ENCODE assay signal across 8 cellular contexts in genomic region chr14:55089547-55090153, GRCh38. TPM values are rescaled to one million over a fixed set of nuclear protein-coding genes. Genes with fewer than 3 reads are reported as not detected.
DNase-seq lines count a peak whose midpoint lies in the region; ATAC-seq, FAIRE-seq and TF ChIP-seq lines count a peak whose summit lies in the region.
"Not testable (repeated sequence)": the region's sequence is repeated elsewhere in the genome, so short reads cannot be mapped to it uniquely, and the experiment has no call there.

No MANE protein-coding gene starts in this region.

- peak; percentile 87 for FAIRE-seq in GM12891 (lab: Jason Lieb, UNC)

- not testable (repeated sequence) for H3K27me3 Mint-ChIP-seq in T-helper 2 cell treated with Interferon-gamma antibody and Interleukin-4, amounts not matched to agents 5 μg/mL and 100 μg/mL, for 36 hours (ENCODE audit: low read depth)

- WGBS in heart right ventricle, 2 donors: 41 to 43% methylated on average over 13 of the region's 13 CpGs
- 35 to 47% (median 38%) methylated on average over 13 of the region's 13 CpGs for WGBS in psoas muscle, 3 donors

- H3K36me3 ChIP-seq in heart right ventricle; psoas muscle (ENCODE audit: insufficient read depth in 1 of 2, low read depth in 1 of 2); vagina: not testable (repeated sequence)

- not testable (repeated sequence) for H3K9me3 ChIP-seq in heart right ventricle, psoas muscle, vagina

- not testable (repeated sequence) for H3K27ac ChIP-seq in heart right ventricle, psoas muscle, vagina

- H3K4me3 Mint-ChIP-seq in T-helper 2 cell treated with Interferon-gamma antibody and Interleukin-4, amounts not matched to agents 5 μg/mL and 100 μg/mL, for 36 hours: not testable (repeated sequence)

- not testable (repeated sequence) for H3K36me3 Mint-ChIP-seq in T-helper 2 cell treated with Interferon-gamma antibody and Interleukin-4, amounts not matched to agents 5 μg/mL and 100 μg/mL, for 36 hours (ENCODE audit: low read depth)

- TF ChIP-seq CTCF in heart right ventricle (IDR thresholded peaks at IDR 0.05) (peak; percentile 84 to 97 (median 88)), psoas muscle (IDR thresholded peaks at IDR 0.05) (peak; percentile 86), vagina (IDR thresholded peaks at IDR 0.05) (peak; percentile 72 to 95 (median 80))

- not testable (repeated sequence) for H3K27ac Mint-ChIP-seq in T-helper 2 cell treated with Interferon-gamma antibody and Interleukin-4, amounts not matched to agents 5 μg/mL and 100 μg/mL, for 36 hours

- not testable (repeated sequence) for TF ChIP-seq POLR2A in GM12891 (IDR thresholded peaks at IDR 0.05; ENCODE audit: low read depth, low read length); vagina (IDR thresholded peaks at IDR 0.05)

- ATAC-seq in HG02943 (IDR thresholded peaks at IDR 0.05; ENCODE audit: low read depth, unreplicated experiment) (peak; percentile 68), heart right ventricle (peak; percentile 90 to 95 (median 94)), psoas muscle (peak; percentile 82 to 97 (median 94))

- not testable (repeated sequence) for H3K4me3 ChIP-seq in heart right ventricle, psoas muscle, vagina

- H3K4me1 Mint-ChIP-seq in T-helper 2 cell treated with Interferon-gamma antibody and Interleukin-4, amounts not matched to agents 5 μg/mL and 100 μg/mL, for 36 hours (ENCODE audit: low read depth): not testable (repeated sequence)

- H3K4me1 ChIP-seq in heart right ventricle (peaks cover 0 to 21% (median 3%) of the 10 kb centered on the region in 9 donors), vagina (peaks cover 15% of the 10 kb centered on the region)
- H3K4me1 ChIP-seq in psoas muscle: not testable (repeated sequence)

- not testable (repeated sequence) for DNase-seq in GM12891 (ENCODE audit: insufficient read length, low spot score)
- DNase-seq in NCI-H2081 treated with DMSO at 0.1 percent for 48 hours (lab: John Stamatoyannopoulos, UW) (peak; percentile 18), amniotic epithelial cell (ENCODE audit: low read depth) (peak; percentile 92), heart right ventricle (peak; percentile 75 to 86), psoas muscle (peak; percentile 75 to 82), vagina (ENCODE audit: extremely low spot score in 2 of 2) (peak in 1 of 2 donors; percentile 89)
- DNase-seq in T-helper 2 cell treated with Interferon-gamma antibody and Interleukin-4, amounts not matched to agents 5 μg/mL and 100 μg/mL, for 36 hours (ENCODE audit: low spot score): peak; percentile 63

- H3K9me3 Mint-ChIP-seq in T-helper 2 cell treated with Interferon-gamma antibody and Interleukin-4, amounts not matched to agents 5 μg/mL and 100 μg/mL, for 36 hours: not testable (repeated sequence)

- H3K27me3 ChIP-seq in heart right ventricle; psoas muscle (ENCODE audit: insufficient read depth in 3 of 3, low read length in 2 of 3); vagina: not testable (repeated sequence)

- intact Hi-C loops in heart right ventricle (cut with DNase I) (loop anchor here (1.0 to 5.0 kb wide), 10 partner anchors 38 to 74 kb away; partner anchors contain the start of gene LGALS3 (in 1 of the 10)), psoas muscle (cut with DNase I) (loop anchor here in 1 of 2 donors (2.0 to 10.0 kb wide), 3 partner anchors 38 to 335 kb away; partner anchors contain the start of gene LGALS3), vagina (cut with DNase I) (loop anchor here (5.0 kb wide), 1 partner anchor 73 kb away; no protein-coding TSS in a partner anchor)

RNA-seq across cellular contexts. Expression of gene MAPK1IP1L, which starts 38.2 kb away (rescaled TPM):
- 59.6 TPM for polyA plus RNA-seq in GM12891 (2012; ENCODE audit: low read depth, missing spikeins)
- total RNA-seq in heart right ventricle: 100 to 1,000 TPM in 1 of 10 donors, 10 to 100 TPM in 9; 58.6 to 105 (median 78.4) TPM
- 10 to 100 TPM; 23.6 to 38.6 TPM for polyA plus RNA-seq in heart right ventricle
- 10 to 100 TPM; 34.1 to 60.1 (median 56.3) TPM for total RNA-seq in psoas muscle
- 10 to 100 TPM; 17.6 to 46.2 (median 33.5) TPM for polyA plus RNA-seq in psoas muscle
- total RNA-seq in vagina: 39.3 TPM

RNA-seq across cellular contexts. Expression of gene LGALS3, which starts 39.4 kb away (rescaled TPM):
- polyA plus RNA-seq in GM12891 (2012; ENCODE audit: low read depth, missing spikeins): 20.1 TPM
- total RNA-seq in heart right ventricle (100 to 1,000 TPM; 119 to 302 (median 168) TPM), psoas muscle (10 to 100 TPM; 27.7 to 44.7 (median 38.4) TPM), vagina (417 TPM)
- polyA plus RNA-seq in heart right ventricle (100 to 1,000 TPM; 288 to 308 TPM), psoas muscle (10 to 100 TPM; 45.2 to 71.4 (median 48.6) TPM)
